Comparison of ENCODE assay signal across 31 cellular contexts in genomic region chr9:86979686-86980085, GRCh38.
"Had no signal": no experiment of that assay in that cellular context is flagged by ENCODE, and none has a peak within 500 bp of the region (broad histone marks: within the 10 kb centered on the region; RNA-seq: fewer than 3 reads in every experiment).

No MANE protein-coding gene starts in this region.

- DNase-seq: activated CD4-positive, alpha-beta T cell treated with anti-CD3 and anti-CD28 coated beads, Interleukin-2, amount 50 U/mL, for 1 hour; activated CD8-positive, alpha-beta T cell treated with anti-CD3 and anti-CD28 coated beads for 36 hours; activated naive CD8-positive, alpha-beta T cell treated with anti-CD3 and anti-CD28 coated beads, Interleukin-2, amount 50 U/mL, for 24 hours; activated T-cell treated with anti-CD3 and anti-CD28 coated beads, Interleukin-2, amount 50 U/mL, for 4 hours; amygdala; colonic mucosa; effector memory CD4-positive, alpha-beta T cell; head of caudate nucleus; hypothalamus; immature natural killer cell; kidney glomerular epithelial cell; mucosa of descending colon; nephron progenitor cell; pancreas; retina; sigmoid colon; stimulated activated CD4-positive, alpha-beta T cell treated with anti-CD3 and anti-CD28 coated beads, Interleukin-15, amount 100 ng/mL, for 24 hours; stimulated activated CD4-positive, alpha-beta T cell treated with anti-CD3 and anti-CD28 coated beads, Interleukin-2, amount 100 ng/mL, for 24 hours; stimulated activated naive CD4-positive, alpha-beta T cell; T-helper 2 cell; tibial artery; upper lobe of right lung had no signal

- H3K27me3 ChIP-seq: colonic mucosa, pancreas, sigmoid colon, suprapubic skin, tibial artery had no signal

- H3K36me3 ChIP-seq: colonic mucosa, neutrophil, pancreas, prostate gland, sigmoid colon, suprapubic skin, tibial artery, upper lobe of right lung had no signal

- H3K4me3 Mint-ChIP-seq: activated CD8-positive, alpha-beta T cell treated with anti-CD3 and anti-CD28 coated beads for 36 hours; activated naive CD4-positive, alpha-beta T cell treated with anti-CD3 and anti-CD28 coated beads, Interleukin-2, amount 50 U/mL, for 24 hours; activated naive CD8-positive, alpha-beta T cell treated with anti-CD3 and anti-CD28 coated beads, Interleukin-2, amount 50 U/mL, for 24 hours; activated T-cell treated with anti-CD3 and anti-CD28 coated beads, Interleukin-2, amount 50 U/mL, for 4 hours; central memory CD8-positive, alpha-beta T cell; immature natural killer cell; nephron progenitor cell; WTC11 had no signal

- H3K9me3 ChIP-seq: colonic mucosa, mucosa of descending colon, neutrophil, pancreas, prostate gland, sigmoid colon, suprapubic skin, tibial artery, upper lobe of right lung had no signal

- H3K4me1 ChIP-seq: colonic mucosa, upper lobe of right lung had no signal

- H3K27ac Mint-ChIP-seq: activated CD8-positive, alpha-beta T cell treated with anti-CD3 and anti-CD28 coated beads for 36 hours; activated naive CD4-positive, alpha-beta T cell treated with anti-CD3 and anti-CD28 coated beads, Interleukin-2, amount 50 U/mL, for 24 hours; activated naive CD8-positive, alpha-beta T cell treated with anti-CD3 and anti-CD28 coated beads, Interleukin-2, amount 50 U/mL, for 24 hours; activated T-helper 2 cell treated with anti-CD3 and anti-CD28 coated beads, Interferon-gamma antibody, Interleukin-2, Interleukin-4, amounts not matched to agents 10 μg/mL and 5 μg/mL and 100 μg/mL, durations not matched to agents 14 hours and 24 hours and 36 hours; immature natural killer cell; nephron progenitor cell; WTC11 had no signal

- ATAC-seq: activated CD8-positive, alpha-beta T cell treated with anti-CD3 and anti-CD28 coated beads for 36 hours; activated naive CD8-positive, alpha-beta T cell treated with anti-CD3 and anti-CD28 coated beads, Interleukin-2, amount 50 U/mL, for 24 hours; activated T-cell treated with anti-CD3 and anti-CD28 coated beads, Interleukin-2, amount 50 U/mL, for 4 hours; left lobe of liver; mucosa of descending colon; pancreas; upper lobe of right lung; WTC11 had no signal

- H3K4me3 ChIP-seq: colonic mucosa, lung, mucosa of descending colon, pancreas, prostate gland, sigmoid colon, suprapubic skin, tibial artery, upper lobe of right lung had no signal

- H3K4me1 Mint-ChIP-seq: activated naive CD4-positive, alpha-beta T cell treated with anti-CD3 and anti-CD28 coated beads, Interleukin-2, amount 50 U/mL, for 24 hours; activated naive CD8-positive, alpha-beta T cell treated with anti-CD3 and anti-CD28 coated beads, Interleukin-2, amount 50 U/mL, for 24 hours; central memory CD8-positive, alpha-beta T cell; immature natural killer cell had no signal

- H3K27ac ChIP-seq: colonic mucosa, neutrophil, pancreas, prostate gland, suprapubic skin, tibial artery, upper lobe of right lung had no signal

- H3K9me3 Mint-ChIP-seq: activated CD8-positive, alpha-beta T cell treated with anti-CD3 and anti-CD28 coated beads for 36 hours; activated naive CD4-positive, alpha-beta T cell treated with anti-CD3 and anti-CD28 coated beads, Interleukin-2, amount 50 U/mL, for 24 hours; activated naive CD8-positive, alpha-beta T cell treated with anti-CD3 and anti-CD28 coated beads, Interleukin-2, amount 50 U/mL, for 24 hours; activated T-cell treated with anti-CD3 and anti-CD28 coated beads, Interleukin-2, amount 50 U/mL, for 4 hours; activated T-helper 2 cell treated with anti-CD3 and anti-CD28 coated beads, Interferon-gamma antibody, Interleukin-2, Interleukin-4, amounts not matched to agents 10 μg/mL and 5 μg/mL and 100 μg/mL, durations not matched to agents 14 hours and 24 hours and 36 hours; central memory CD8-positive, alpha-beta T cell; immature natural killer cell; WTC11 had no signal

- H3K36me3 Mint-ChIP-seq: activated naive CD4-positive, alpha-beta T cell treated with anti-CD3 and anti-CD28 coated beads, Interleukin-2, amount 50 U/mL, for 24 hours; immature natural killer cell; WTC11 had no signal
